In genomic region chr3:60660026-60660425, GRCh38 we compare ENCODE assay signal across 16 cellular contexts.
DNase-seq lines count a peak whose midpoint lies in the region; ATAC-seq and TF ChIP-seq lines count a peak whose summit lies in the region.
"Had no signal": no experiment of that assay in that cellular context is flagged by ENCODE, and none has a peak within 500 bp of the region (broad histone marks: within the 10 kb centered on the region; RNA-seq: fewer than 3 reads in every experiment).

No MANE protein-coding gene starts in this region.

- no peaks in the 10 kb centered on the region for H3K4me1 Mint-ChIP-seq in neural progenitor cell
- H3K4me1 Mint-ChIP-seq: CD4-positive, CD25-positive, alpha-beta regulatory T cell had no signal

- H3K27ac ChIP-seq in neural progenitor cell, result peak overlapping the region; percentile 77
- H3K27ac ChIP-seq: BLaER1 treated with 17β-estradiol and CSF1 and Interleukin-3, amounts not matched to agents 10 nM and 100 nM had no signal

- H3K79me2 ChIP-seq in neural progenitor cell (ENCODE audit: low read depth), result no peaks in the 10 kb centered on the region

- H3K27me3 Mint-ChIP-seq in neural progenitor cell (ENCODE audit: insufficient read depth, low read depth), result peaks cover 2% of the 10 kb centered on the region
- H3K27me3 Mint-ChIP-seq: CD4-positive, CD25-positive, alpha-beta regulatory T cell had no signal

- peak overlapping the region; percentile 28 for H3K4me2 ChIP-seq in neural progenitor cell
- H3K4me2 ChIP-seq: BLaER1 treated with 17β-estradiol and CSF1 and Interleukin-3, amounts not matched to agents 10 nM and 100 nM had no signal

- peaks cover 24% of the 10 kb centered on the region for H3K9me3 Mint-ChIP-seq in neural progenitor cell

- peaks cover 9% of the 10 kb centered on the region for H3K9me3 ChIP-seq in HAP-1
- peaks cover 18% of the 10 kb centered on the region for H3K9me3 ChIP-seq in neural progenitor cell (ENCODE audit: low read depth)

- H2AFZ ChIP-seq in neural progenitor cell (replicated peaks), result no peak overlapping the region

- TF ChIP-seq CTCF in neural progenitor cell (IDR thresholded peaks at IDR 0.05), result no peak

- peaks cover 22% of the 10 kb centered on the region for H3F3A ChIP-seq in neural progenitor cell (ENCODE audit: low read depth)

- no peak for ATAC-seq in HG02571 (IDR thresholded peaks at IDR 0.05; ENCODE audit: unreplicated experiment)
- ATAC-seq: HCT116, K562 had no signal

- no peak overlapping the region for H3K4me3 ChIP-seq in HAP-1
- no peak overlapping the region for H3K4me3 ChIP-seq in neural progenitor cell
- H3K4me3 ChIP-seq: BLaER1 treated with 17β-estradiol and CSF1 and Interleukin-3, amounts not matched to agents 10 nM and 100 nM; K562 had no signal

- no peak overlapping the region for H3K4me3 Mint-ChIP-seq in neural progenitor cell
- H3K4me3 Mint-ChIP-seq: CD4-positive, CD25-positive, alpha-beta regulatory T cell had no signal

- DNase-seq in ELF-1 (ENCODE audit: low read depth, low spot score) (peak; percentile 14), HAP-1 (ENCODE audit: low spot score in 2 of 2) (peak; percentile 15 to 28), dermis blood vessel endothelial cell (peak; percentile 0), neural progenitor cell (ENCODE audit: low spot score) (peak; percentile 67), NCI-H774 (lab: John Stamatoyannopoulos, UW) (no peak)
- no peak for DNase-seq in stimulated activated CD4-positive, alpha-beta T cell treated with anti-CD3 and anti-CD28 coated beads, Interleukin-15, amount 100 ng/mL, for 24 hours
- DNase-seq: ACHN; Calu3; CD4-positive, CD25-positive, alpha-beta regulatory T cell; DMS 273 treated with DMSO at 0.1 percent for 48 hours; GOT3; Karpas-422 had no signal

- no peak overlapping the region for H3K27ac Mint-ChIP-seq in neural progenitor cell
- H3K27ac Mint-ChIP-seq: CD4-positive, CD25-positive, alpha-beta regulatory T cell had no signal

- H3K27me3 ChIP-seq in HAP-1 (ENCODE audit: low read depth), result no peaks in the 10 kb centered on the region
- no peaks in the 10 kb centered on the region for H3K27me3 ChIP-seq in neural progenitor cell
- H3K27me3 ChIP-seq: BLaER1 treated with 17β-estradiol and CSF1 and Interleukin-3, amounts not matched to agents 10 nM and 100 nM had no signal

- no peak overlapping the region for H3K9ac ChIP-seq in neural progenitor cell
- H3K9ac ChIP-seq: BLaER1 treated with 17β-estradiol and CSF1 and Interleukin-3, amounts not matched to agents 10 nM and 100 nM had no signal

- H3K36me3 Mint-ChIP-seq in neural progenitor cell, result no peaks in the 10 kb centered on the region
- H3K36me3 Mint-ChIP-seq: CD4-positive, CD25-positive, alpha-beta regulatory T cell had no signal

- no peaks in the 10 kb centered on the region for H3K4me1 ChIP-seq in HAP-1
- H3K4me1 ChIP-seq in neural progenitor cell, result peaks cover 22% of the 10 kb centered on the region
- H3K4me1 ChIP-seq: BLaER1 treated with 17β-estradiol and CSF1 and Interleukin-3, amounts not matched to agents 10 nM and 100 nM had no signal

- no peaks in the 10 kb centered on the region for H4K20me1 ChIP-seq in neural progenitor cell (ENCODE audit: low read depth)
- H4K20me1 ChIP-seq: BLaER1 treated with 17β-estradiol and CSF1 and Interleukin-3, amounts not matched to agents 10 nM and 100 nM had no signal

- H3K36me3 ChIP-seq in HAP-1 (replicated peaks) (no peaks in the 10 kb centered on the region), neural progenitor cell (peaks cover 19% of the 10 kb centered on the region)
- H3K36me3 ChIP-seq: BLaER1 treated with 17β-estradiol and CSF1 and Interleukin-3, amounts not matched to agents 10 nM and 100 nM had no signal

- in situ Hi-C loops in HAP-1 (cut with MboI; ENCODE audit: low sequenced_read_pairs), result no loop called here

Comparison
In these comparisons a context has a peak if more than half of its experiments do, and no peak if none do; other contexts are left out.
1. DNase-seq: peak in ELF-1 (single experiment), HAP-1 (2 of 2), dermis blood vessel endothelial cell (single experiment) and neural progenitor cell (single experiment); none in stimulated activated CD4-positive, alpha-beta T cell treated with anti-CD3 and anti-CD28 coated beads, Interleukin-15, amount 100 ng/mL, for 24 hours (single experiment) and NCI-H774 (single experiment).